ENCODE assay signal across 15 cellular contexts in the genomic region with DNA sequence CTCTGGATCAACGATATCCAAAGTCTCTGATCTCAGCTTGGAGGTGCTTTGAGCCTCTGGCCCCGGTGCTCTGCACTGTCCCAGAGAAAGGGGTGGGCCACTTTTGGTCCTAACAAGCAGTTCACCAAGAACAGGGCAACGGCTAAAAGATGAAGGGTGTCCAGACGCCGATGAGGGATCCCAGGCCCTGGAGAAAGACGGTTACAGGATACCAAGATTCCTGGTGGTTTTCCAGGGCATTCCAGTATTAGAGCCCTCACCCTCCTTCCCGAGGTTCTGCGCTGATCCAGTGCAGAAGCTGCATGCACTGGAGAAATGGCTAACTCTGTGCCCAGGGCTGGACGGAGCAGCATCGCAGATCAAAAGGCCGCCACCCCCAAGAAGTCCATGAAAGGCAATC.
"Had no signal": no experiment of that assay in that cellular context is flagged by ENCODE, and none has a peak within 500 bp of the region (broad histone marks: within the 10 kb centered on the region; RNA-seq: fewer than 3 reads in every experiment).

No MANE protein-coding gene starts in this region.

- H3K27ac Mint-ChIP-seq: activated T-cell treated with anti-CD3 and anti-CD28 coated beads, Interleukin-2, amount 50 U/mL, for 24 hours; nephron progenitor cell had no signal

- H3K9me3 Mint-ChIP-seq: activated naive CD8-positive, alpha-beta T cell treated with anti-CD3 and anti-CD28 coated beads for 36 hours; activated T-cell treated with anti-CD3 and anti-CD28 coated beads, Interleukin-2, amount 50 U/mL, for 24 hours; nephron progenitor cell had no signal

- DNase-seq: activated CD4-positive, alpha-beta T cell treated with anti-CD3 and anti-CD28 coated beads, Interleukin-2, amount 50 U/mL, for 4 hours; activated CD8-positive, alpha-beta memory T cell treated with anti-CD3 and anti-CD28 coated beads, Interleukin-2, amount 10 ng/mL, durations not matched to agents 7 days and 5 days; activated gamma-delta T cell; activated naive CD8-positive, alpha-beta T cell treated with anti-CD3 and anti-CD28 coated beads for 36 hours; activated T-cell treated with anti-CD3 and anti-CD28 coated beads, Interleukin-2, amount 50 U/mL, for 24 hours; brain microvascular endothelial cell; foreskin melanocyte; head of caudate nucleus; left colon; nephron progenitor cell; ovary; thyroid gland had no signal

- H3K27me3 Mint-ChIP-seq: activated naive CD8-positive, alpha-beta T cell treated with anti-CD3 and anti-CD28 coated beads for 36 hours; activated T-cell treated with anti-CD3 and anti-CD28 coated beads, Interleukin-2, amount 50 U/mL, for 24 hours had no signal

- H3K4me3 ChIP-seq: lung, ovary, skin epidermis, thyroid gland, vagina had no signal

- H3K27me3 ChIP-seq: brain microvascular endothelial cell, ovary, thyroid gland, vagina had no signal

- H3K36me3 ChIP-seq: brain microvascular endothelial cell, ovary, thyroid gland, vagina had no signal

- H3K9me3 ChIP-seq: ovary, thyroid gland, vagina had no signal

- H3K27ac ChIP-seq: brain microvascular endothelial cell, ovary, thyroid gland, vagina had no signal

- H3K4me3 Mint-ChIP-seq: activated CD8-positive, alpha-beta memory T cell treated with anti-CD3 and anti-CD28 coated beads, Interleukin-2, amount 10 ng/mL, durations not matched to agents 7 days and 5 days; activated T-cell treated with anti-CD3 and anti-CD28 coated beads, Interleukin-2, amount 50 U/mL, for 24 hours; nephron progenitor cell had no signal

- ATAC-seq: left colon had no signal
